ENCODE assay signal across 24 cellular contexts in genomic region chr13:45385912-45386311, GRCh38.
"Had no signal": no experiment of that assay in that cellular context is flagged by ENCODE, and none has a peak within 500 bp of the region (broad histone marks: within the 10 kb centered on the region; RNA-seq: fewer than 3 reads in every experiment).

No MANE protein-coding gene starts in this region.

- H3K4me1 Mint-ChIP-seq: nephron progenitor cell had no signal

- FAIRE-seq: endometrium, pancreas, urothelium cell line had no signal

- H3K79me2 ChIP-seq: hepatocyte had no signal

- H3K4me3 ChIP-seq: breast epithelium, hepatocyte, lower lobe of right lung, mucosa of descending colon, pancreas, transverse colon had no signal

- H3K27ac Mint-ChIP-seq: activated CD4-positive, alpha-beta T cell treated with anti-CD3 and anti-CD28 coated beads, Interleukin-2, amount 10 ng/mL, durations not matched to agents 7 days and 5 days; activated CD8-positive, alpha-beta T cell treated with anti-CD3 and anti-CD28 coated beads, Interleukin-2, amount 10 ng/mL, durations not matched to agents 7 days and 5 days; activated naive CD8-positive, alpha-beta T cell; activated T-helper 1 cell treated with anti-CD3 and anti-CD28 coated beads, Interleukin-12 subunit alpha, Interleukin-12 subunit beta, Interleukin-2, Interleukin-4 antibody, amounts not matched to agents 30 ng/mL and 10 ng/mL and 1 ng/mL, durations not matched to agents 14 hours and 24 hours and 36 hours; immature natural killer cell; nephron progenitor cell; stimulated activated naive B cell treated with anti-CD40 and anti-IgM and Interleukin-4, amounts not matched to agents 10 μg/mL and 1 μg/mL and 100 μg/mL, for 72 hours had no signal

- DNase-seq: activated CD4-positive, alpha-beta T cell treated with anti-CD3 and anti-CD28 coated beads, Interleukin-2, amount 10 ng/mL, durations not matched to agents 7 days and 5 days; activated CD8-positive, alpha-beta T cell treated with anti-CD3 and anti-CD28 coated beads, Interleukin-2, amount 10 ng/mL, durations not matched to agents 7 days and 5 days; activated naive CD4-positive, alpha-beta T cell; cerebellar nuclear complex; effector CD4-positive, alpha-beta T cell; immature natural killer cell; lower lobe of right lung; mesendoderm; mucosa of descending colon; nephron progenitor cell; pancreas; stimulated activated CD4-positive, alpha-beta T cell treated with anti-CD3 and anti-CD28 coated beads, Interleukin-2, amount 100 ng/mL, for 48 hours; stimulated activated CD8-positive, alpha-beta memory T cell treated with anti-CD3 and anti-CD28 coated beads, Interleukin-4, amount 100 ng/mL, for 48 hours; stimulated activated naive B cell treated with anti-CD40 and anti-IgM and Interleukin-4, amounts not matched to agents 10 μg/mL and 1 μg/mL and 100 μg/mL, for 72 hours; T-helper 9 cell; transverse colon had no signal

- H3K27me3 Mint-ChIP-seq: activated CD4-positive, alpha-beta T cell treated with anti-CD3 and anti-CD28 coated beads, Interleukin-2, amount 10 ng/mL, durations not matched to agents 7 days and 5 days; activated naive CD8-positive, alpha-beta T cell; stimulated activated naive B cell treated with anti-CD40 and anti-IgM and Interleukin-4, amounts not matched to agents 10 μg/mL and 1 μg/mL and 100 μg/mL, for 72 hours had no signal

- H3K4me1 ChIP-seq: breast epithelium, lower lobe of right lung, pancreas, transverse colon had no signal

- H3K27ac ChIP-seq: hepatocyte, lower lobe of right lung, pancreas, transverse colon had no signal

- H3K9me3 Mint-ChIP-seq: activated CD4-positive, alpha-beta T cell treated with anti-CD3 and anti-CD28 coated beads, Interleukin-2, amount 10 ng/mL, durations not matched to agents 7 days and 5 days; activated T-helper 1 cell treated with anti-CD3 and anti-CD28 coated beads, Interleukin-12 subunit alpha, Interleukin-12 subunit beta, Interleukin-2, Interleukin-4 antibody, amounts not matched to agents 30 ng/mL and 10 ng/mL and 1 ng/mL, durations not matched to agents 14 hours and 24 hours and 36 hours; immature natural killer cell; nephron progenitor cell; stimulated activated naive B cell treated with anti-CD40 and anti-IgM and Interleukin-4, amounts not matched to agents 10 μg/mL and 1 μg/mL and 100 μg/mL, for 72 hours had no signal

- H3K4me2 ChIP-seq: hepatocyte had no signal

- H2AFZ ChIP-seq: hepatocyte had no signal

- H3K9me3 ChIP-seq: breast epithelium, lower lobe of right lung, mucosa of descending colon, pancreas, transverse colon had no signal

- ATAC-seq: activated CD4-positive, CD25-positive, alpha-beta regulatory T cell treated with anti-CD3 and anti-CD28 coated beads, Interleukin-2, amount 50 U/mL, for 24 hours; activated CD8-positive, alpha-beta T cell treated with anti-CD3 and anti-CD28 coated beads, Interleukin-2, amount 10 ng/mL, durations not matched to agents 7 days and 5 days; lower lobe of right lung; pancreas; sciatic nerve; stimulated activated naive B cell treated with anti-CD40 and anti-IgM and Interleukin-4, amounts not matched to agents 10 μg/mL and 1 μg/mL and 100 μg/mL, for 72 hours had no signal

- H3K4me3 Mint-ChIP-seq: activated CD4-positive, alpha-beta T cell treated with anti-CD3 and anti-CD28 coated beads, Interleukin-2, amount 10 ng/mL, durations not matched to agents 7 days and 5 days; activated CD8-positive, alpha-beta T cell treated with anti-CD3 and anti-CD28 coated beads, Interleukin-2, amount 10 ng/mL, durations not matched to agents 7 days and 5 days; activated naive CD8-positive, alpha-beta T cell; activated T-helper 1 cell treated with anti-CD3 and anti-CD28 coated beads, Interleukin-12 subunit alpha, Interleukin-12 subunit beta, Interleukin-2, Interleukin-4 antibody, amounts not matched to agents 30 ng/mL and 10 ng/mL and 1 ng/mL, durations not matched to agents 14 hours and 24 hours and 36 hours; immature natural killer cell; nephron progenitor cell; stimulated activated naive B cell treated with anti-CD40 and anti-IgM and Interleukin-4, amounts not matched to agents 10 μg/mL and 1 μg/mL and 100 μg/mL, for 72 hours had no signal

- H3K36me3 ChIP-seq: breast epithelium, lower lobe of right lung, pancreas, transverse colon had no signal

- H3K27me3 ChIP-seq: breast epithelium, hepatocyte, pancreas, transverse colon had no signal
